Comparison of ENCODE assay signal across 10 cellular contexts in genomic region chr2:15938803-15939555, GRCh38. TPM values are rescaled to one million over a fixed set of nuclear protein-coding genes. Genes with fewer than 3 reads are reported as not detected.
DNase-seq lines count a peak whose midpoint lies in the region; ATAC-seq and TF ChIP-seq lines count a peak whose summit lies in the region.
"Had no signal": no experiment of that assay in that cellular context is flagged by ENCODE, and none has a peak within 500 bp of the region (broad histone marks: within the 10 kb centered on the region; RNA-seq: fewer than 3 reads in every experiment).

No MANE protein-coding gene starts in this region.

- WGBS in heart left ventricle, 4 donors: 68 to 73% (median 72%) methylated on average over 8 of the region's 8 CpGs

- ATAC-seq in GM23338: peak; percentile 22
- no peak for ATAC-seq in heart left ventricle

- peak overlapping the region; percentile 99 for H3K27ac ChIP-seq in GM23338 (ENCODE audit: low read depth)
- peak overlapping the region; percentile 83 for H3K27ac ChIP-seq in SJCRH30
- H3K27ac ChIP-seq in heart left ventricle: no peak overlapping the region
- H3K27ac ChIP-seq: left lung had no signal

- peaks cover 8% of the 10 kb centered on the region for H3K9me3 Mint-ChIP-seq in GM23338
- H3K9me3 Mint-ChIP-seq in progenitor cell of endocrine pancreas (ENCODE audit: low read depth): no peaks in the 10 kb centered on the region

- peak overlapping the region; percentile 87 for H3K27ac Mint-ChIP-seq in GM23338
- H3K27ac Mint-ChIP-seq in progenitor cell of endocrine pancreas: no peak overlapping the region

- TF ChIP-seq CTCF in GM23338 (conservative IDR thresholded peaks at IDR 0.05; ENCODE audit: low read depth in 2 of 2) (no peak), progenitor cell of endocrine pancreas (IDR thresholded peaks at IDR 0.05; ENCODE audit: unreplicated experiment) (no peak), heart left ventricle (IDR thresholded peaks at IDR 0.05) (no peak)

- H3K9me2 ChIP-seq in GM23338 (ENCODE audit: insufficient read depth): no peaks in the 10 kb centered on the region

- H4K20me1 ChIP-seq in GM23338 (replicated peaks; ENCODE audit: insufficient read depth): peaks cover 7% of the 10 kb centered on the region

- TF ChIP-seq POLR2A in heart left ventricle (IDR thresholded peaks at IDR 0.05): no peak

- H3K36me3 ChIP-seq in GM23338 (ENCODE audit: insufficient read depth) (0 out of 2 replicates have a peak, but pooled peaks cover 5% of the 10 kb centered on the region), SJCRH30 (peaks cover 16% of the 10 kb centered on the region), heart left ventricle (no peaks in the 10 kb centered on the region)
- H3K36me3 ChIP-seq: left lung had no signal

- H3K9me3 ChIP-seq in SJCRH30 (replicated peaks) (no peaks in the 10 kb centered on the region), iPS-18c (ENCODE audit: control insufficient read depth, insufficient read depth, low read length) (peaks cover 4% of the 10 kb centered on the region), heart left ventricle (no peaks in the 10 kb centered on the region)
- H3K9me3 ChIP-seq: left lung had no signal

- H3K4me3 Mint-ChIP-seq in GM23338: peak overlapping the region; percentile 98
- peak overlapping the region; percentile 86 for H3K4me3 Mint-ChIP-seq in progenitor cell of endocrine pancreas (ENCODE audit: low read depth)

- H3K4me1 Mint-ChIP-seq in GM23338 (peaks cover 44% of the 10 kb centered on the region), progenitor cell of endocrine pancreas (ENCODE audit: low read depth) (peaks cover 16% of the 10 kb centered on the region)

- H3K27me3 ChIP-seq in GM23338 (ENCODE audit: insufficient read depth) (no peaks in the 10 kb centered on the region), SJCRH30 (no peaks in the 10 kb centered on the region), heart left ventricle (peaks cover 0 to 57% (median 23%) of the 10 kb centered on the region in 9 donors)

- peak overlapping the region; percentile 100 for H3K4me3 ChIP-seq in GM23338
- H3K4me3 ChIP-seq in SJCRH30: peak overlapping the region; percentile 83
- peak overlapping the region; percentile 91 for H3K4me3 ChIP-seq in iPS-18c (ENCODE audit: insufficient read depth, low read depth, low read length)
- H3K4me3 ChIP-seq in heart left ventricle: peak overlapping the region in 6 of 12 donors; percentile 59 to 73 (median 64)

- H3K79me2 ChIP-seq in GM23338 (replicated peaks; ENCODE audit: insufficient read depth): peaks cover 39% of the 10 kb centered on the region

- H3K4me2 ChIP-seq in GM23338: peak overlapping the region; percentile 96

- intact Hi-C loops in heart left ventricle (cut with DNase I): loop anchor here (1.0 to 10.0 kb wide), 19 partner anchors 294 to 818 kb away; no protein-coding TSS in a partner anchor

- peaks cover 20% of the 10 kb centered on the region; the same call in 1 of the 2 replicates for H3F3A ChIP-seq in GM23338 (replicated peaks; ENCODE audit: low read depth)

- H3K36me3 Mint-ChIP-seq in GM23338 (ENCODE audit: low read depth) (peaks cover 34% of the 10 kb centered on the region), progenitor cell of endocrine pancreas (ENCODE audit: insufficient read depth) (no peaks in the 10 kb centered on the region)

- no peak overlapping the region for H2AFZ ChIP-seq in GM23338

- H3K27me3 Mint-ChIP-seq in GM23338 (ENCODE audit: insufficient read depth, low read depth, poor library complexity): peaks cover 30% of the 10 kb centered on the region
- peaks cover 39% of the 10 kb centered on the region for H3K27me3 Mint-ChIP-seq in progenitor cell of endocrine pancreas

- DNase-seq in GM23338 (ENCODE audit: low spot score) (peak; percentile 84), SJCRH30 (no peak), progenitor cell of endocrine pancreas (ENCODE audit: low spot score, unreplicated experiment) (no peak), OCI-M2 (lab: John Stamatoyannopoulos, UW; ENCODE audit: unreplicated experiment) (no peak), heart left ventricle (no peak)
- no peak for DNase-seq in activated CD8-positive, alpha-beta memory T cell treated with anti-CD3 and anti-CD28 coated beads, Interleukin-2, amount 50 U/mL, for 4 hours
- DNase-seq in stimulated activated CD4-positive, alpha-beta T cell treated with anti-CD3 and anti-CD28 coated beads, Interleukin-12 subunit alpha, Interleukin-12 subunit beta, amount 100 ng/mL, for 4 hours: no peak
- DNase-seq: IMR-90 had no signal

- H3K4me1 ChIP-seq in GM23338 (ENCODE audit: insufficient read depth) (peaks cover 48% of the 10 kb centered on the region), SJCRH30 (peaks cover 4% of the 10 kb centered on the region), heart left ventricle (peaks cover 0 to 45% (median 35%) of the 10 kb centered on the region in 12 donors)

TF ChIP-seq in GM23338, 12 proteins besides CTCF, POLR2A, EP300 and RAD21 (continues in another document):
- no peak for TF ChIP-seq STAT1 (IDR thresholded peaks at IDR 0.05; ENCODE audit: unreplicated experiment)
- peak; percentile 84; the same call in 1 of the 2 replicates for TF ChIP-seq NANOG (IDR thresholded peaks at IDR 0.05; ENCODE audit: borderline replicate concordance)
- peak; percentile 37; the same call in 1 of the 2 replicates for TF ChIP-seq POLR2AphosphoS5 (IDR thresholded peaks at IDR 0.05; ENCODE audit: low read depth)
- 0 out of 2 replicates have a peak, but pooled peaks have one; percentile 11 for TF ChIP-seq CREB1 (CRISPR knock-in tag; IDR thresholded peaks at IDR 0.05; ENCODE audit: low read depth)
- TF ChIP-seq, protein P1, sequence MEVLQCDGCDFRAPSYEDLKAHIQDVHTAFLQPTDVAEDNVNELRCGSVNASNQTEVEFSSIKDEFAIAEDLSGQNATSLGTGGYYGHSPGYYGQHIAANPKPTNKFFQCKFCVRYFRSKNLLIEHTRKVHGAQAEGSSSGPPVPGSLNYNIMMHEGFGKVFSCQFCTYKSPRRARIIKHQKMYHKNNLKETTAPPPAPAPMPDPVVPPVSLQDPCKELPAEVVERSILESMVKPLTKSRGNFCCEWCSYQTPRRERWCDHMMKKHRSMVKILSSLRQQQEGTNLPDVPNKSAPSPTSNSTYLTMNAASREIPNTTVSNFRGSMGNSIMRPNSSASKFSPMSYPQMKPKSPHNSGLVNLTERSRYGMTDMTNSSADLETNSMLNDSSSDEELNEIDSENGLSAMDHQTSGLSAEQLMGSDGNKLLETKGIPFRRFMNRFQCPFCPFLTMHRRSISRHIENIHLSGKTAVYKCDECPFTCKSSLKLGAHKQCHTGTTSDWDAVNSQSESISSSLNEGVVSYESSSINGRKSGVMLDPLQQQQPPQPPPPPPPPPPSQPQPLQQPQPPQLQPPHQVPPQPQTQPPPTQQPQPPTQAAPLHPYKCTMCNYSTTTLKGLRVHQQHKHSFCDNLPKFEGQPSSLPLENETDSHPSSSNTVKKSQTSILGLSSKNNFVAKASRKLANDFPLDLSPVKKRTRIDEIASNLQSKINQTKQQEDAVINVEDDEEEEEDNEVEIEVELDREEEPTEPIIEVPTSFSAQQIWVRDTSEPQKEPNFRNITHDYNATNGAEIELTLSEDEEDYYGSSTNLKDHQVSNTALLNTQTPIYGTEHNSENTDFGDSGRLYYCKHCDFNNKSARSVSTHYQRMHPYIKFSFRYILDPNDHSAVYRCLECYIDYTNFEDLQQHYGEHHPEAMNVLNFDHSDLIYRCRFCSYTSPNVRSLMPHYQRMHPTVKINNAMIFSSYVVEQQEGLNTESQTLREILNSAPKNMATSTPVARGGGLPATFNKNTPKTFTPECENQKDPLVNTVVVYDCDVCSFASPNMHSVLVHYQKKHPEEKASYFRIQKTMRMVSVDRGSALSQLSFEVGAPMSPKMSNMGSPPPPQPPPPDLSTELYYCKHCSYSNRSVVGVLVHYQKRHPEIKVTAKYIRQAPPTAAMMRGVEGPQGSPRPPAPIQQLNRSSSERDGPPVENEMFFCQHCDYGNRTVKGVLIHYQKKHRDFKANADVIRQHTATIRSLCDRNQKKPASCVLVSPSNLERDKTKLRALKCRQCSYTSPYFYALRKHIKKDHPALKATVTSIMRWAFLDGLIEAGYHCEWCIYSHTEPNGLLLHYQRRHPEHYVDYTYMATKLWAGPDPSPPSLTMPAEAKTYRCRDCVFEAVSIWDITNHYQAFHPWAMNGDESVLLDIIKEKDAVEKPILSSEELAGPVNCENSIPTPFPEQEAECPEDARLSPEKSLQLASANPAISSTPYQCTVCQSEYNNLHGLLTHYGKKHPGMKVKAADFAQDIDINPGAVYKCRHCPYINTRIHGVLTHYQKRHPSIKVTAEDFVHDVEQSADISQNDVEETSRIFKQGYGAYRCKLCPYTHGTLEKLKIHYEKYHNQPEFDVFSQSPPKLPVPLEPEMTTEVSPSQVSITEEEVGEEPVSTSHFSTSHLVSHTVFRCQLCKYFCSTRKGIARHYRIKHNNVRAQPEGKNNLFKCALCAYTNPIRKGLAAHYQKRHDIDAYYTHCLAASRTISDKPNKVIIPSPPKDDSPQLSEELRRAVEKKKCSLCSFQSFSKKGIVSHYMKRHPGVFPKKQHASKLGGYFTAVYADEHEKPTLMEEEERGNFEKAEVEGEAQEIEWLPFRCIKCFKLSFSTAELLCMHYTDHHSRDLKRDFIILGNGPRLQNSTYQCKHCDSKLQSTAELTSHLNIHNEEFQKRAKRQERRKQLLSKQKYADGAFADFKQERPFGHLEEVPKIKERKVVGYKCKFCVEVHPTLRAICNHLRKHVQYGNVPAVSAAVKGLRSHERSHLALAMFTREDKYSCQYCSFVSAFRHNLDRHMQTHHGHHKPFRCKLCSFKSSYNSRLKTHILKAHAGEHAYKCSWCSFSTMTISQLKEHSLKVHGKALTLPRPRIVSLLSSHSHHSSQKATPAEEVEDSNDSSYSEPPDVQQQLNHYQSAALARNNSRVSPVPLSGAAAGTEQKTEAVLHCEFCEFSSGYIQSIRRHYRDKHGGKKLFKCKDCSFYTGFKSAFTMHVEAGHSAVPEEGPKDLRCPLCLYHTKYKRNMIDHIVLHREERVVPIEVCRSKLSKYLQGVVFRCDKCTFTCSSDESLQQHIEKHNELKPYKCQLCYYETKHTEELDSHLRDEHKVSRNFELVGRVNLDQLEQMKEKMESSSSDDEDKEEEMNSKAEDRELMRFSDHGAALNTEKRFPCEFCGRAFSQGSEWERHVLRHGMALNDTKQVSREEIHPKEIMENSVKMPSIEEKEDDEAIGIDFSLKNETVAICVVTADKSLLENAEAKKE (CRISPR knock-in tag; IDR thresholded peaks at IDR 0.05): peak; percentile 88; the same call in 1 of the 2 replicates

RNA-seq across cellular contexts. Expression of gene MYCN, which starts 1.4 kb away (rescaled TPM):
- 145 and 161 TPM in 2 replicates for total RNA-seq in GM23338 (2014; rRNA removed; shearing (Covaris generic))
- polyA plus RNA-seq in GM23338 (2016; fragmentation: Nextera tagmentation; extraction: Ambion mirVana): 50.8 and 60.8 TPM in 2 replicates
- 185 and 190 TPM in 2 replicates for total RNA-seq in SJCRH30 (2014; rRNA removed; shearing (Covaris generic))
- total RNA-seq in progenitor cell of endocrine pancreas: 15.5 and 17.6 TPM in 2 replicates
- 1 to 10 TPM in 4 of 9 donors, under 1 TPM in 3, not detected in 2; 0.37 to 1.6 (median 1.0) TPM for total RNA-seq in heart left ventricle
- under 1 TPM; 0.22 to 0.27 TPM for polyA plus RNA-seq in heart left ventricle
- total RNA-seq: IMR-90 had no signal
- polyA plus RNA-seq: IMR-90 had no signal

Comparison
In these comparisons a context has a peak if more than half of its experiments do, and no peak if none do; other contexts are left out.
1. H3K27ac ChIP-seq: peak in GM23338 (single experiment) and SJCRH30 (single experiment); none in heart left ventricle (0 of 12).